1 cellular context compared by ENCODE assay signal in genomic region chr2:68895981-68896380, GRCh38. TPM values are rescaled to one million over a fixed set of nuclear protein-coding genes. Genes with fewer than 3 reads are reported as not detected.
"Had no signal": no experiment of that assay in that cellular context is flagged by ENCODE, and none has a peak within 500 bp of the region (broad histone marks: within the 10 kb centered on the region; RNA-seq: fewer than 3 reads in every experiment).

No MANE protein-coding gene starts in this region.

RNA-seq across cellular contexts. Expression of gene GKN2, which starts 56.7 kb away (rescaled TPM):
- polyA plus RNA-seq: GM12878 had no signal
